Comparison of ENCODE assay signal across 23 cellular contexts in genomic region chr3:156366559-156366958, GRCh38.
"Had no signal": no experiment of that assay in that cellular context is flagged by ENCODE, and none has a peak within 500 bp of the region (broad histone marks: within the 10 kb centered on the region; RNA-seq: fewer than 3 reads in every experiment).

No MANE protein-coding gene starts in this region.

- H3K4me3 ChIP-seq: colonic mucosa, esophagus squamous epithelium, gastrocnemius medialis, heart right ventricle, left lung, lower lobe of right lung had no signal

- H3K9me3 Mint-ChIP-seq: dendritic cell treated with granulocyte-macrophage colony-stimulating factor and Interleukin-4, amounts not matched to agents 40 ng/mL and 50 ng/mL, for 4 days; effector memory CD8-positive, alpha-beta T cell; endodermal cell; naive thymus-derived CD4-positive, alpha-beta T cell had no signal

- H3K4me3 Mint-ChIP-seq: dendritic cell treated with granulocyte-macrophage colony-stimulating factor and Interleukin-4, amounts not matched to agents 40 ng/mL and 50 ng/mL, for 4 days; effector memory CD8-positive, alpha-beta T cell; endodermal cell; naive thymus-derived CD4-positive, alpha-beta T cell had no signal

- H3K27ac ChIP-seq: colonic mucosa, epithelial cell of prostate, esophagus squamous epithelium, gastrocnemius medialis, heart right ventricle, left lung, lower lobe of right lung had no signal

- H3K27ac Mint-ChIP-seq: dendritic cell treated with granulocyte-macrophage colony-stimulating factor and Interleukin-4, amounts not matched to agents 40 ng/mL and 50 ng/mL, for 4 days; effector memory CD8-positive, alpha-beta T cell; endodermal cell; naive thymus-derived CD4-positive, alpha-beta T cell had no signal

- ATAC-seq: effector memory CD8-positive, alpha-beta T cell; esophagus mucosa; gastrocnemius medialis; heart right ventricle; left cardiac atrium; left lung; left ventricle myocardium superior; lower lobe of right lung; naive thymus-derived CD4-positive, alpha-beta T cell had no signal

- H3K4me1 ChIP-seq: colonic mucosa, esophagus squamous epithelium, gastrocnemius medialis, left lung, lower lobe of right lung had no signal

- H3K27me3 ChIP-seq: colonic mucosa, esophagus squamous epithelium, gastrocnemius medialis, heart right ventricle had no signal

- H3K9me3 ChIP-seq: colonic mucosa, esophagus squamous epithelium, gastrocnemius medialis, heart right ventricle, left lung, lower lobe of right lung had no signal

- H3K4me1 Mint-ChIP-seq: naive thymus-derived CD4-positive, alpha-beta T cell had no signal

- DNase-seq: colonic mucosa; cortex of kidney; effector CD8-positive, alpha-beta T cell; effector memory CD8-positive, alpha-beta T cell; endodermal cell; erythroblast; esophagus squamous epithelium; foreskin fibroblast; foreskin melanocyte; gastrocnemius medialis; glutamatergic neuron; heart right ventricle; hippocampal formation; left cardiac atrium; left lung; left ventricle myocardium superior; lower lobe of right lung; mesenchymal stem cell; midbrain; naive thymus-derived CD4-positive, alpha-beta T cell had no signal

- H3K36me3 ChIP-seq: colonic mucosa, esophagus squamous epithelium, gastrocnemius medialis, heart right ventricle, left lung, lower lobe of right lung had no signal

- H3K36me3 Mint-ChIP-seq: naive thymus-derived CD4-positive, alpha-beta T cell had no signal
